ENCODE assay signal across 10 cellular contexts in genomic region chr7:128404143-128404681, GRCh38. TPM values are rescaled to one million over a fixed set of nuclear protein-coding genes. Genes with fewer than 3 reads are reported as not detected.
DNase-seq lines count a peak whose midpoint lies in the region; FAIRE-seq and TF ChIP-seq lines count a peak whose summit lies in the region.
"Had no signal": no experiment of that assay in that cellular context is flagged by ENCODE, and none has a peak within 500 bp of the region (broad histone marks: within the 10 kb centered on the region; RNA-seq: fewer than 3 reads in every experiment).

No MANE protein-coding gene starts in this region.

- H3K36me3 Mint-ChIP-seq in HFFc6 (ENCODE audit: low read depth): peaks cover 17% of the 10 kb centered on the region; the same call in 1 of the 2 replicates
- H3K36me3 Mint-ChIP-seq in astrocyte (ENCODE audit: low read depth, unreplicated experiment): peaks cover 3% of the 10 kb centered on the region

- H2AFZ ChIP-seq in astrocyte (ENCODE audit: low read depth, low read length): no peak overlapping the region

- H3K4me3 ChIP-seq in BLaER1 treated with 17β-estradiol and CSF1 and Interleukin-3, amounts not matched to agents 10 nM and 100 nM: peak overlapping the region; percentile 86 to 99 (median 93)
- H3K4me3 ChIP-seq in astrocyte (ENCODE audit: insufficient read depth, low read depth, low read length) (peak overlapping the region; percentile 73), mucosa of stomach (ENCODE audit: low read length) (peak overlapping the region; percentile 20)

- H4K20me1 ChIP-seq in BLaER1 treated with 17β-estradiol and CSF1 and Interleukin-3, amounts not matched to agents 10 nM and 100 nM: peaks cover 40 to 76% (median 58%) of the 10 kb centered on the region in 11 experiments
- peaks cover 60% of the 10 kb centered on the region for H4K20me1 ChIP-seq in astrocyte (ENCODE audit: insufficient read depth, low read length)

- peak overlapping the region; percentile 77 to 98 (median 93); a peak in 21 of 22 replicates for H3K9ac ChIP-seq in BLaER1 treated with 17β-estradiol and CSF1 and Interleukin-3, amounts not matched to agents 10 nM and 100 nM
- H3K9ac ChIP-seq in astrocyte (ENCODE audit: low read length) (peak overlapping the region; percentile 81), mucosa of stomach (ENCODE audit: low read length) (peak overlapping the region; percentile 68)

- H3K4me1 Mint-ChIP-seq in HFFc6 (ENCODE audit: low read depth): peaks cover 35% of the 10 kb centered on the region
- H3K4me1 Mint-ChIP-seq in astrocyte (ENCODE audit: low read depth, unreplicated experiment): peaks cover 7% of the 10 kb centered on the region

- peaks cover 27% of the 10 kb centered on the region for H3K79me2 ChIP-seq in astrocyte (ENCODE audit: insufficient read depth, low read length)

- no peak for FAIRE-seq in astrocyte (lab: Jason Lieb, UNC)

- H3K4me1 ChIP-seq in BLaER1 treated with 17β-estradiol and CSF1 and Interleukin-3, amounts not matched to agents 10 nM and 100 nM: peaks cover 51 to 66% (median 56%) of the 10 kb centered on the region in 10 experiments
- peaks cover 20% of the 10 kb centered on the region for H3K4me1 ChIP-seq in astrocyte (ENCODE audit: insufficient read depth, low read length)
- H3K4me1 ChIP-seq in mucosa of stomach (ENCODE audit: control insufficient read depth, insufficient read depth, low read length): peaks cover 46% of the 10 kb centered on the region

- no peaks in the 10 kb centered on the region for H3K9me3 ChIP-seq in BLaER1 treated with 17β-estradiol and CSF1 and Interleukin-3, amounts not matched to agents 10 nM and 100 nM (replicated peaks in 1 of 11)
- H3K9me3 ChIP-seq in astrocyte (ENCODE audit: insufficient read depth, low read depth, low read length) (no peaks in the 10 kb centered on the region), mucosa of stomach (ENCODE audit: control insufficient read depth, low read length) (no peaks in the 10 kb centered on the region)

- no peaks in the 10 kb centered on the region for H3K9me3 Mint-ChIP-seq in HFFc6
- no peaks in the 10 kb centered on the region for H3K9me3 Mint-ChIP-seq in astrocyte (ENCODE audit: unreplicated experiment)

- peak overlapping the region; percentile 91 to 100 (median 98) for H3K4me2 ChIP-seq in BLaER1 treated with 17β-estradiol and CSF1 and Interleukin-3, amounts not matched to agents 10 nM and 100 nM
- peak overlapping the region; percentile 89 for H3K4me2 ChIP-seq in astrocyte (ENCODE audit: low read length)

- no peaks in the 10 kb centered on the region; the same call in 1 of the 2 replicates for H3K27me3 Mint-ChIP-seq in HFFc6 (ENCODE audit: insufficient read depth)
- peaks cover 38% of the 10 kb centered on the region for H3K27me3 Mint-ChIP-seq in astrocyte (ENCODE audit: low read depth, unreplicated experiment)

- DNase-seq in HFFc6 (no peak), astrocyte (ENCODE audit: low read depth) (no peak), NCI-H510A treated with DMSO at 0.1 percent for 48 hours (lab: John Stamatoyannopoulos, UW) (no peak), dermis blood vessel endothelial cell (no peak), SHP77 (lab: John Stamatoyannopoulos, UW) (no peak), AG08396 (ENCODE audit: low spot score) (no peak)
- DNase-seq: effector memory CD4-positive, alpha-beta T cell; NCI-H187 treated with DMSO at 0.1 percent for 48 hours had no signal

- H3K4me3 Mint-ChIP-seq in HFFc6 (peak overlapping the region; percentile 94), astrocyte (ENCODE audit: unreplicated experiment) (peak overlapping the region; percentile 82)

- TF ChIP-seq CTCF in HFFc6 (IDR thresholded peaks at IDR 0.05) (no peak), astrocyte (IDR thresholded peaks at IDR 0.05; ENCODE audit: insufficient read depth, low read depth, low read length) (no peak)

- H3K27ac ChIP-seq in BLaER1 treated with 17β-estradiol and CSF1 and Interleukin-3, amounts not matched to agents 10 nM and 100 nM: peak overlapping the region in 9 of 11 experiments; percentile 71 to 95 (median 91); a peak in 17 of 22 replicates
- no peak overlapping the region for H3K27ac ChIP-seq in astrocyte (ENCODE audit: low read depth, low read length)

- no peaks in the 10 kb centered on the region for H3K27me3 ChIP-seq in BLaER1 treated with 17β-estradiol and CSF1 and Interleukin-3, amounts not matched to agents 10 nM and 100 nM
- H3K27me3 ChIP-seq in astrocyte (ENCODE audit: insufficient read depth, low read length) (no peaks in the 10 kb centered on the region), mucosa of stomach (ENCODE audit: control insufficient read depth, insufficient read depth, low read length) (peaks cover 6% of the 10 kb centered on the region)

- peaks cover 38 to 52% (median 45%) of the 10 kb centered on the region in 11 experiments for H3K36me3 ChIP-seq in BLaER1 treated with 17β-estradiol and CSF1 and Interleukin-3, amounts not matched to agents 10 nM and 100 nM
- peaks cover 9% of the 10 kb centered on the region for H3K36me3 ChIP-seq in astrocyte (ENCODE audit: insufficient read depth, low read length)
- peaks cover 16% of the 10 kb centered on the region for H3K36me3 ChIP-seq in mucosa of stomach (ENCODE audit: control insufficient read depth, insufficient read depth, low read length)

- H3K27ac Mint-ChIP-seq in HFFc6 (peak overlapping the region; percentile 88), astrocyte (ENCODE audit: unreplicated experiment) (no peak overlapping the region)

RNA-seq across cellular contexts. Expression of gene IMPDH1, which starts 5.6 kb away (rescaled TPM):
- 100 to 1,000 TPM in 1 of 6 experiments, 10 to 100 TPM in 5; 81.8 to 107 (median 93.3) TPM for total RNA-seq in HFFc6 (2021; fragmentation: NEBNext Ultra II Directional; extraction: Animal tissue kit (Norgen Biotek cat#: 25700))
- total RNA-seq in astrocyte (43.9 and 44.7 TPM in 2 replicates), dermis blood vessel endothelial cell (59.6 and 107 TPM in 2 replicates)

RNA-seq across cellular contexts. Expression of gene PRRT4, which starts 42.7 kb away (rescaled TPM):
- not detected for total RNA-seq in HFFc6 (2021; fragmentation: NEBNext Ultra II Directional; extraction: Animal tissue kit (Norgen Biotek cat#: 25700))
- total RNA-seq in astrocyte (0.62 and 0.93 TPM in 2 replicates), dermis blood vessel endothelial cell (not detected in 2 replicates)

RNA-seq across cellular contexts. Expression of gene HILPDA, which starts 51.5 kb away (rescaled TPM):
- total RNA-seq in HFFc6 (2021; fragmentation: NEBNext Ultra II Directional; extraction: Animal tissue kit (Norgen Biotek cat#: 25700)): 1 to 10 TPM; 6.3 to 9.0 (median 7.2) TPM
- total RNA-seq in astrocyte: 12.4 TPM in 2 replicates
- total RNA-seq in dermis blood vessel endothelial cell: 9.3 and 10.9 TPM in 2 replicates

Comparison
In these comparisons a context has a peak if more than half of its experiments do, and no peak if none do; other contexts are left out.
1. H3K4me3 ChIP-seq: peak in every context shown above with its lines; median percentile 93 in BLaER1 treated with 17β-estradiol and CSF1 and Interleukin-3, amounts not matched to agents 10 nM and 100 nM; 73 in astrocyte; 20 in mucosa of stomach.